Comparison of ENCODE assay signal across 1 cellular context in genomic region chr11:110564676-110565343, GRCh38.
TF ChIP-seq lines count a peak whose summit lies in the region.

No MANE protein-coding gene starts in this region.

TF ChIP-seq in HCT116, 20 proteins besides CTCF, POLR2A, EP300 and RAD21 (continued from another document):
- TF ChIP-seq REST (IDR thresholded peaks at IDR 0.05; ENCODE audit: low read depth): no peak
